In genomic region chr2:23926289-23926749, GRCh38 we compare ENCODE assay signal across 8 cellular contexts. TPM values are rescaled to one million over a fixed set of nuclear protein-coding genes. Genes with fewer than 3 reads are reported as not detected.
A peak's percentile ranks its signal among the peaks of the same experiment; 100 is the strongest.
DNase-seq lines count a peak whose midpoint lies in the region; ATAC-seq and TF ChIP-seq lines count a peak whose summit lies in the region.

No MANE protein-coding gene starts in this region.

- 0 out of 3 replicates have a peak overlapping the region, but pooled peaks have one; percentile 26 for H2BK15ac ChIP-seq in IMR-90 (ENCODE audit: low read depth, low read length)

- peak overlapping the region; percentile 91 for H3K9ac ChIP-seq in IMR-90 (ENCODE audit: low read depth, low read length)

- no peak overlapping the region for H2BK20ac ChIP-seq in IMR-90 (ENCODE audit: low read depth, low read length)

- dilution Hi-C loops in IMR-90 (cut with HindIII; ENCODE audit: low sequenced_read_pairs, unreplicated experiment), result no loop called here

- H3K36me3 Mint-ChIP-seq in activated CD8-positive, alpha-beta T cell treated with anti-CD3 and anti-CD28 coated beads, Interleukin-2, amount 10 ng/mL, durations not matched to agents 7 days and 5 days (ENCODE audit: low read depth), result peaks cover 12% of the 10 kb centered on the region
- H3K36me3 Mint-ChIP-seq in natural killer cell treated with Interleukin-12 subunit alpha and Interleukin-12 subunit beta and Interleukin-15 and Interleukin-18, amount 100 ng/mL, for 72 hours, result no peaks in the 10 kb centered on the region

- H3K56ac ChIP-seq in IMR-90 (ENCODE audit: extremely low read depth, insufficient read depth, low read length), result peak overlapping the region; percentile 90; the same call in 1 of the 2 replicates

- 0% methylated on average over 10 of the region's 39 CpGs; no CpG with 5 or more reads in 1 of the 2 experiments for WGBS in IMR-90 (ENCODE audit: extremely low coverage in 2 of 2, insufficient read length in 1 of 2), 2 experiments
- 0% methylated on average over 11 of the region's 39 CpGs; no CpG with 5 or more reads in 1 of the 2 donors for WGBS in esophagus squamous epithelium, 2 donors

- peak overlapping the region; percentile 97 for H3K23ac ChIP-seq in IMR-90 (ENCODE audit: low read depth, low read length)

- CTCF ChIA-PET in IMR-90 (lab: Yijun Ruan, JAX), result interaction anchor here (0.5 to 1.8 kb wide), 17 partner anchors 14 to 738 kb away, joined by 3 to 6 read pairs (median 4); no protein-coding TSS in a partner anchor
- CTCF ChIA-PET in activated CD8-positive, alpha-beta T cell treated with anti-CD3 and anti-CD28 coated beads, Interleukin-2, amount 10 ng/mL, durations not matched to agents 7 days and 5 days (lab: Charles Lee), result interaction anchor here (0.8 to 5.2 kb wide), 37 partner anchors 8 to 1436 kb away, joined by 3 to 83 read pairs (median 5); partner anchors contain the start of genes FKBP1B, SF3B6, TP53I3 and UBXN2A

- peak overlapping the region; percentile 98 for H3K4me3 Mint-ChIP-seq in activated CD8-positive, alpha-beta T cell treated with anti-CD3 and anti-CD28 coated beads, Interleukin-2, amount 10 ng/mL, durations not matched to agents 7 days and 5 days
- peak overlapping the region; percentile 89 for H3K4me3 Mint-ChIP-seq in natural killer cell treated with Interleukin-12 subunit alpha and Interleukin-12 subunit beta and Interleukin-15 and Interleukin-18, amount 100 ng/mL, for 72 hours

- peak overlapping the region; percentile 76 for H2BK120ac ChIP-seq in IMR-90 (ENCODE audit: low read depth, low read length)

- BruUV-seq in IMR-90 (replicated peaks; lab: Mats Ljungman, UMichigan), result no TSS peak

- H3K4ac ChIP-seq in IMR-90 (ENCODE audit: low read depth, low read length), result peak overlapping the region; percentile 93

- peak overlapping the region; percentile 68 to 90; a peak in 2 of 4 replicates for H4K8ac ChIP-seq in IMR-90 (ENCODE audit: low read depth in 2 of 2, low read length in 2 of 2)

- H3K4me1 ChIP-seq in IMR-90 (ENCODE audit: control insufficient read depth, insufficient read depth, low read length), result no peaks in the 10 kb centered on the region; the same call in 1 of the 2 replicates
- H3K4me1 ChIP-seq in esophagus squamous epithelium, result peaks cover 9 to 63% (median 22%) of the 10 kb centered on the region in 3 donors

- intact Hi-C loops in IMR-90 (cut with micrococcal nuclease) (loop anchor here (2.0 to 10.0 kb wide), 3 partner anchors 88 to 428 kb away; no protein-coding TSS in a partner anchor), esophagus squamous epithelium (cut with DNase I) (loop anchor here (10.0 kb wide), 1 partner anchor 148 kb away; the partner anchor contains the start of gene SF3B6)

- H3K4me3 ChIP-seq in IMR-90 (ENCODE audit: insufficient read depth, low read depth, low read length) (peak overlapping the region; percentile 88), esophagus squamous epithelium (peak overlapping the region; percentile 69 to 96 (median 87))

- H3K9me3 ChIP-seq in IMR-90 (ENCODE audit: control insufficient read depth, insufficient read depth, low read length) (no peaks in the 10 kb centered on the region), esophagus squamous epithelium (no peaks in the 10 kb centered on the region)

- H3K18ac ChIP-seq in IMR-90 (ENCODE audit: low read depth, low read length), result peak overlapping the region; percentile 26

- H3K27ac Mint-ChIP-seq in activated CD8-positive, alpha-beta T cell treated with anti-CD3 and anti-CD28 coated beads, Interleukin-2, amount 10 ng/mL, durations not matched to agents 7 days and 5 days, result peak overlapping the region; percentile 99
- peak overlapping the region; percentile 83 to 98 for H3K27ac Mint-ChIP-seq in natural killer cell treated with Interleukin-12 subunit alpha and Interleukin-12 subunit beta and Interleukin-15 and Interleukin-18, amount 100 ng/mL, for 72 hours

- peak overlapping the region; percentile 71 for H3K4me2 ChIP-seq in IMR-90 (ENCODE audit: low read depth, low read length)

- peaks cover 8 to 47% of the 10 kb centered on the region in 2 experiments for H3K79me1 ChIP-seq in IMR-90 (ENCODE audit: low read depth in 1 of 2, low read length in 2 of 2)

- peak overlapping the region; percentile 90 for H2BK5ac ChIP-seq in IMR-90 (ENCODE audit: low read depth, low read length, poor library complexity, severe bottlenecking)

- peaks cover 40% of the 10 kb centered on the region for H3K4me1 Mint-ChIP-seq in activated CD8-positive, alpha-beta T cell treated with anti-CD3 and anti-CD28 coated beads, Interleukin-2, amount 10 ng/mL, durations not matched to agents 7 days and 5 days (ENCODE audit: low read depth)
- peaks cover 34 to 49% of the 10 kb centered on the region in 2 donors for H3K4me1 Mint-ChIP-seq in natural killer cell treated with Interleukin-12 subunit alpha and Interleukin-12 subunit beta and Interleukin-15 and Interleukin-18, amount 100 ng/mL, for 72 hours (ENCODE audit: low read depth in 2 of 2)

- no peak overlapping the region for H2AK5ac ChIP-seq in IMR-90 (ENCODE audit: low read depth, low read length)

- peak overlapping the region; percentile 100 for H2AFZ ChIP-seq in IMR-90 (replicated peaks; ENCODE audit: low read length, poor library complexity)

- no peaks in the 10 kb centered on the region for H3K9me3 Mint-ChIP-seq in activated CD8-positive, alpha-beta T cell treated with anti-CD3 and anti-CD28 coated beads, Interleukin-2, amount 10 ng/mL, durations not matched to agents 7 days and 5 days (ENCODE audit: insufficient read depth)
- no peaks in the 10 kb centered on the region for H3K9me3 Mint-ChIP-seq in natural killer cell treated with Interleukin-12 subunit alpha and Interleukin-12 subunit beta and Interleukin-15 and Interleukin-18, amount 100 ng/mL, for 72 hours

- H3K27me3 ChIP-seq in IMR-90 (ENCODE audit: control insufficient read depth, insufficient read depth, low read length) (no peaks in the 10 kb centered on the region), esophagus squamous epithelium (no peaks in the 10 kb centered on the region)

- peak overlapping the region; percentile 80 for H3K14ac ChIP-seq in IMR-90 (replicated peaks; ENCODE audit: low read depth, low read length)

- TF ChIP-seq RAD21 in IMR-90 (IDR thresholded peaks at IDR 0.05; ENCODE audit: low read length), result no peak

- peaks cover 8% of the 10 kb centered on the region; the same call in 1 of the 2 replicates for H4K20me1 ChIP-seq in IMR-90 (ENCODE audit: insufficient read depth, low read length)

- POLR2A ChIA-PET in IMR-90 (lab: Charles Lee; ENCODE audit: unreplicated experiment), result interaction anchor here (0.6 to 1.1 kb wide), 2 partner anchors 14 to 954 kb away, joined by 3 to 4 read pairs; partner anchors contain the start of gene UBXN2A
- POLR2A ChIA-PET in activated CD8-positive, alpha-beta T cell treated with anti-CD3 and anti-CD28 coated beads, Interleukin-2, amount 10 ng/mL, durations not matched to agents 7 days and 5 days (lab: Charles Lee), result interaction anchor here (0.5 to 4.3 kb wide), 26 partner anchors 8 to 1387 kb away, joined by 3 to 145 read pairs (median 6); partner anchors contain the start of genes FKBP1B, SF3B6, TP53I3 and UBXN2A

- H4K5ac ChIP-seq in IMR-90 (ENCODE audit: low read depth, low read length), result no peak overlapping the region

- peak; percentile 41 for DNase-seq in G401 (ENCODE audit: low spot score)
- no peak for DNase-seq in IMR-90
- DNase-seq in activated CD8-positive, alpha-beta T cell treated with anti-CD3 and anti-CD28 coated beads, Interleukin-2, amount 10 ng/mL, durations not matched to agents 7 days and 5 days, result no peak
- no peak for DNase-seq in esophagus squamous epithelium (lab: John Stamatoyannopoulos, UW)
- DNase-seq in natural killer cell treated with Interleukin-12 subunit alpha and Interleukin-12 subunit beta and Interleukin-15 and Interleukin-18, amount 100 ng/mL, for 72 hours (ENCODE audit: low spot score), result peak; percentile 63
- no peak for DNase-seq in glomerular visceral epithelial cell (ENCODE audit: extremely low spot score)
- no peak for DNase-seq in NCI-H524 treated with DMSO at 0.1 percent for 48 hours (lab: John Stamatoyannopoulos, UW)

- peaks cover 6% of the 10 kb centered on the region; the same call in 1 of the 2 replicates for H3K9me1 ChIP-seq in IMR-90 (ENCODE audit: insufficient read depth, low read length)

- peak overlapping the region; percentile 75 for H4K91ac ChIP-seq in IMR-90 (ENCODE audit: insufficient read depth, low read depth, low read length)

- ATAC-seq in GM21528 (IDR thresholded peaks at IDR 0.05; ENCODE audit: low FRiP score, unreplicated experiment), result peak; percentile 35
- peak; percentile 35 for ATAC-seq in IMR-90 (ENCODE audit: low read depth)
- peak; percentile 32 for ATAC-seq in activated CD8-positive, alpha-beta T cell treated with anti-CD3 and anti-CD28 coated beads, Interleukin-2, amount 10 ng/mL, durations not matched to agents 7 days and 5 days
- ATAC-seq in natural killer cell treated with Interleukin-12 subunit alpha and Interleukin-12 subunit beta and Interleukin-15 and Interleukin-18, amount 100 ng/mL, for 72 hours, result peak; percentile 37 to 49

- peak overlapping the region; percentile 96 for H3K27ac ChIP-seq in IMR-90 (ENCODE audit: insufficient read depth, low read length)
- peak overlapping the region; percentile 97 to 99 (median 98) for H3K27ac ChIP-seq in esophagus squamous epithelium

- H3K36me3 ChIP-seq in IMR-90 (ENCODE audit: control insufficient read depth, insufficient read depth, low read length) (no peaks in the 10 kb centered on the region), esophagus squamous epithelium (peaks cover 0 to 10% (median 0%) of the 10 kb centered on the region in 3 donors)

- TF ChIP-seq POLR2A in IMR-90 (IDR thresholded peaks at IDR 0.05; ENCODE audit: low read depth, low read length) (no peak), esophagus squamous epithelium (IDR thresholded peaks at IDR 0.05) (no peak)

- H2AK9ac ChIP-seq in IMR-90 (replicated peaks; ENCODE audit: low read depth, low read length, poor library complexity), result peak overlapping the region; percentile 91

- in situ Hi-C loops in G401 (cut with HindIII; ENCODE audit: low sequenced_read_pairs), result no loop called here
- in situ Hi-C loops in IMR-90 (cut with MboI; ENCODE audit: low sequenced_read_pairs), result no loop called here

- no peak for TF ChIP-seq CTCF in IMR-90 (conservative IDR thresholded peaks at IDR 0.05; ENCODE audit: low read depth, low read length)
- TF ChIP-seq CTCF in esophagus squamous epithelium (IDR thresholded peaks at IDR 0.05), result no peak

- no peaks in the 10 kb centered on the region for H3K27me3 Mint-ChIP-seq in activated CD8-positive, alpha-beta T cell treated with anti-CD3 and anti-CD28 coated beads, Interleukin-2, amount 10 ng/mL, durations not matched to agents 7 days and 5 days (ENCODE audit: low read depth)
- no peaks in the 10 kb centered on the region for H3K27me3 Mint-ChIP-seq in natural killer cell treated with Interleukin-12 subunit alpha and Interleukin-12 subunit beta and Interleukin-15 and Interleukin-18, amount 100 ng/mL, for 72 hours

RNA-seq across cellular contexts. Expression of gene ATAD2B, which starts 0.6 kb away (rescaled TPM):
- 5.9 and 6.0 TPM in 2 replicates for total RNA-seq in G401 (2014; rRNA removed; shearing (Covaris generic))
- total RNA-seq in IMR-90 (2012; rRNA removed) (5.0 and 9.4 TPM in 2 replicates), esophagus squamous epithelium (10 to 100 TPM in 3 of 4 donors, 1 to 10 TPM in 1; 7.4 to 29.2 (median 20.8) TPM)
- polyA plus RNA-seq in IMR-90 (2012; rRNA removed), result 0.99 and 1.5 TPM in 2 replicates
- polyA plus RNA-seq in IMR-90 (2012; cell fraction: cytosol; rRNA removed), result 0.27 and 0.34 TPM in 2 replicates
- 2.3 and 4.8 TPM in 2 replicates for polyA plus RNA-seq in IMR-90 (2012; cell fraction: nucleus; rRNA removed; ENCODE audit: low replicate concordance)
- total RNA-seq in activated CD8-positive, alpha-beta T cell treated with anti-CD3 and anti-CD28 coated beads, Interleukin-2, amount 10 ng/mL, durations not matched to agents 7 days and 5 days, result 10 to 100 TPM; 28.2 to 32.0 TPM
- total RNA-seq in natural killer cell treated with Interleukin-12 subunit alpha and Interleukin-12 subunit beta and Interleukin-15 and Interleukin-18, amount 100 ng/mL, for 72 hours, result 10 to 100 TPM; 36.2 to 44.5 TPM

RNA-seq across cellular contexts. Expression of gene UBXN2A, which starts 13.9 kb away (rescaled TPM):
- 13.3 and 29.5 TPM in 2 replicates for total RNA-seq in G401 (2014; rRNA removed; shearing (Covaris generic))
- 7.7 and 10.8 TPM in 2 replicates for total RNA-seq in IMR-90 (2012; rRNA removed)
- polyA plus RNA-seq in IMR-90 (2012; rRNA removed), result 3.2 and 4.6 TPM in 2 replicates
- polyA plus RNA-seq in IMR-90 (2012; cell fraction: cytosol; rRNA removed), result 0.87 and 1.5 TPM in 2 replicates
- polyA plus RNA-seq in IMR-90 (2012; cell fraction: nucleus; rRNA removed; ENCODE audit: low replicate concordance), result 0.30 and 1.7 TPM in 2 replicates
- 10 to 100 TPM; 13.0 to 14.3 TPM for total RNA-seq in activated CD8-positive, alpha-beta T cell treated with anti-CD3 and anti-CD28 coated beads, Interleukin-2, amount 10 ng/mL, durations not matched to agents 7 days and 5 days
- 10 to 100 TPM in 2 of 4 donors, 1 to 10 TPM in 2; 8.8 to 16.2 (median 10.0) TPM for total RNA-seq in esophagus squamous epithelium
- 10 to 100 TPM; 11.2 to 14.1 TPM for total RNA-seq in natural killer cell treated with Interleukin-12 subunit alpha and Interleukin-12 subunit beta and Interleukin-15 and Interleukin-18, amount 100 ng/mL, for 72 hours

Comparison
In these comparisons a context has a peak if more than half of its experiments do, and no peak if none do; other contexts are left out.
1. DNase-seq: peak in G401 (single experiment) and natural killer cell treated with Interleukin-12 subunit alpha and Interleukin-12 subunit beta and Interleukin-15 and Interleukin-18, amount 100 ng/mL, for 72 hours (single experiment); none in IMR-90 (single experiment), activated CD8-positive, alpha-beta T cell treated with anti-CD3 and anti-CD28 coated beads, Interleukin-2, amount 10 ng/mL, durations not matched to agents 7 days and 5 days (single experiment), esophagus squamous epithelium (single experiment), glomerular visceral epithelial cell (single experiment) and NCI-H524 treated with DMSO at 0.1 percent for 48 hours (single experiment).
2. Peak in every context shown above with its lines, with median percentiles within 50 percentile points of each other: ATAC-seq.